ENCODE assay signal across 30 cellular contexts in the genomic region with DNA sequence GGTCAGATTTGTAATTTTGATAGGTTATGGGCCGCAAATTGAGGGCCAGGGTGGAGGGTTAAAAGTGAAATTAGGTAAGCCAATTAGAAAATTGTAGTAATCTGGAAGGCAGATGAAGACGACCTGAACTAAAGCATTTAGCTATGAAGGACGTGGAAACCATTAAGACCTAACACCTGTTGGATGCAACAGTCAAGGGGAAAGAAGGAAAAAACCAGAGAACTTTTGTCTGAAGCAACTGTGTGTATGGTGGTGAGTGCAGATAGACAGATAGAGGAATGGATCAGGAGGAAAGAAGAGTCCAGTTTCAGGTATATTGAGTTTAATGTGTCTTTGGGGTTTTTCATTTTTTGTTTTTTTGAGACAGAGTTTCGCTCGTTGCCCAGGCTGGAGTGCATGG. TPM values are rescaled to one million over a fixed set of nuclear protein-coding genes. Genes with fewer than 3 reads are reported as not detected.
"Had no signal": no experiment of that assay in that cellular context is flagged by ENCODE, and none has a peak within 500 bp of the region (broad histone marks: within the 10 kb centered on the region; RNA-seq: fewer than 3 reads in every experiment).

No MANE protein-coding gene starts in this region.

- ATAC-seq: natural killer cell; right cardiac atrium; sciatic nerve; stimulated activated naive B cell treated with anti-CD40 and anti-IgM and Interleukin-4, amounts not matched to agents 10 μg/mL and 1 μg/mL and 100 μg/mL, for 72 hours; stimulated activated naive CD8-positive, alpha-beta T cell treated with anti-CD3 and anti-CD28 coated beads, Interleukin-15, Interleukin-2, amounts not matched to agents 100 U/mL and 50 U/mL, for 24 hours; upper lobe of right lung had no signal

- DNase-seq: islet precursor cell; left ventricle myocardium inferior; mesendoderm; naive B cell; natural killer cell; nephron progenitor cell; occipital lobe; retina; right cardiac atrium; stimulated activated CD4-positive, alpha-beta T cell treated with anti-CD3 and anti-CD28 coated beads, Interleukin-12 subunit alpha, Interleukin-12 subunit beta, amount 100 ng/mL, for 4 hours; stimulated activated CD4-positive, alpha-beta T cell treated with anti-CD3 and anti-CD28 coated beads, Interleukin-15, amount 100 ng/mL, for 24 hours; stimulated activated CD4-positive, alpha-beta T cell treated with anti-CD3 and anti-CD28 coated beads, Interleukin-2, amount 100 ng/mL, for 24 hours; stimulated activated CD4-positive, alpha-beta T cell treated with anti-CD3 and anti-CD28 coated beads, Interleukin-4, amount 100 ng/mL, for 1 hour; stimulated activated naive B cell treated with anti-CD40 and anti-IgM and Interleukin-4, amounts not matched to agents 10 μg/mL and 1 μg/mL and 100 μg/mL, for 72 hours; stimulated activated naive CD8-positive, alpha-beta T cell treated with anti-CD3 and anti-CD28 coated beads, Interleukin-15, Interleukin-2, amounts not matched to agents 100 U/mL and 50 U/mL, for 24 hours; stomach; testis; thyroid gland; upper lobe of right lung had no signal

- H3K27ac ChIP-seq: hepatocyte, left ventricle myocardium inferior, neural progenitor cell, neutrophil, prostate gland, skin epidermis, stomach, testis, thyroid gland, upper lobe of right lung had no signal

- H3K4me1 Mint-ChIP-seq: mesothelial cell of epicardium; naive B cell; natural killer cell; neural progenitor cell; stimulated activated naive B cell treated with anti-CD40 and anti-IgM and Interleukin-4, amounts not matched to agents 10 μg/mL and 1 μg/mL and 100 μg/mL, for 72 hours had no signal

- H3K27me3 ChIP-seq: hepatocyte, neural progenitor cell, neutrophil, stomach, testis, thyroid gland, upper lobe of right lung had no signal

- H3K36me3 ChIP-seq: left ventricle myocardium inferior, neural progenitor cell, neutrophil, prostate gland, stomach, thyroid gland, upper lobe of right lung had no signal

- H3K4me1 ChIP-seq: left ventricle myocardium inferior, neural progenitor cell, prostate gland, stomach, testis, thyroid gland, upper lobe of right lung had no signal

- H3K9ac ChIP-seq: neural progenitor cell had no signal

- H3K4me3 Mint-ChIP-seq: mesothelial cell of epicardium; naive B cell; natural killer cell; nephron progenitor cell; neural progenitor cell; stimulated activated naive B cell treated with anti-CD40 and anti-IgM and Interleukin-4, amounts not matched to agents 10 μg/mL and 1 μg/mL and 100 μg/mL, for 72 hours had no signal

- H3K9me3 ChIP-seq: left ventricle myocardium inferior, neutrophil, prostate gland, stomach, testis, thyroid gland, upper lobe of right lung had no signal

- H3K36me3 Mint-ChIP-seq: mesothelial cell of epicardium; naive B cell; natural killer cell; stimulated activated naive B cell treated with anti-CD40 and anti-IgM and Interleukin-4, amounts not matched to agents 10 μg/mL and 1 μg/mL and 100 μg/mL, for 72 hours had no signal

- H3K9me3 Mint-ChIP-seq: natural killer cell; neural progenitor cell; stimulated activated naive B cell treated with anti-CD40 and anti-IgM and Interleukin-4, amounts not matched to agents 10 μg/mL and 1 μg/mL and 100 μg/mL, for 72 hours had no signal

- H3K27ac Mint-ChIP-seq: mesothelial cell of epicardium; natural killer cell; nephron progenitor cell; neural progenitor cell; stimulated activated naive B cell treated with anti-CD40 and anti-IgM and Interleukin-4, amounts not matched to agents 10 μg/mL and 1 μg/mL and 100 μg/mL, for 72 hours had no signal

- H3K4me2 ChIP-seq: hepatocyte, neural progenitor cell had no signal

- H3K4me3 ChIP-seq: hepatocyte, left ventricle myocardium inferior, lung, neural progenitor cell, prostate gland, skin epidermis, stomach, testis, thyroid gland, upper lobe of right lung had no signal

RNA-seq across cellular contexts. Expression of a gene that starts 40.2 kb away (rescaled TPM):
- total RNA-seq: hepatocyte, left ventricle myocardium inferior, lower leg skin, mononuclear cell, osteocyte, right cardiac atrium, upper lobe of right lung had no signal
- polyA plus RNA-seq: hepatocyte had no signal
